Comparison of ENCODE assay signal across 1 cellular context in the genomic region with DNA sequence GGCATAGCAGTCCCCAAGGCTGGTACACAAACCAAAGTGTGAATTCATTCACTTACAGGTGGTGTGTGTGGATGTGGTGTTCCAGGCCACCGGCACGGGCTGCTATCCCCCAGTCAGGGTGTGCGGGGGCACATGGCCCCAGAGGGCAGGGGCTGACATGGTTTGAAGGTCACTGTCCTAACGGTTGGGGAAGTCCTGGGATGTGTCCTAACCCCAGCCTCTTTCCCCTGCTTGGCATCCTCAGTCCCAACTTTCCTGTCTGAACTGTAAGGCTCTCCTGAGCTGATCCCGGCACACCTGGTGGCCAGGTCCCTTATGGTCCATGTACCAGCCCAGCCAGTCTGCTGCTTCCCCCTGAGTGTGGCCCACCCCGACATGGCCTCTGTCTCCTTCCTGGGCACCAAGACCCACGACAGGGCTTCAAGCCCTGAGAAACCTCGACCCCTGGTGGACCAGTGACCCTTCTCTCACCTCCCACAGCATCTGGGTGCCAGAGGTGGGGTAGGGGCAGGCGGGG.
TF ChIP-seq lines count a peak whose summit lies in the region.

No MANE protein-coding gene starts in this region.

TF ChIP-seq in H1, 55 proteins besides CTCF, POLR2A, EP300 and RAD21:
- no peak for TF ChIP-seq CREB1 (IDR thresholded peaks at IDR 0.05)
- TF ChIP-seq POLR2AphosphoS5 (IDR thresholded peaks at IDR 0.05; ENCODE audit: low read depth, low read length): no peak
- no peak for TF ChIP-seq EGR1 (IDR thresholded peaks at IDR 0.05; ENCODE audit: borderline replicate concordance, low read depth, low read length)
- no peak for TF ChIP-seq BRCA1 (IDR thresholded peaks at IDR 0.05; ENCODE audit: low read depth, low read length)
- no peak for TF ChIP-seq CBX8 (IDR thresholded peaks at IDR 0.05; ENCODE audit: borderline replicate concordance, low read depth, low read length)
- TF ChIP-seq JUN (IDR thresholded peaks at IDR 0.05; ENCODE audit: low read depth, low read length): no peak
